10 cellular contexts compared by ENCODE assay signal in genomic region chr2:209473930-209474419, GRCh38. TPM values are rescaled to one million over a fixed set of nuclear protein-coding genes. Genes with fewer than 3 reads are reported as not detected.
A peak's percentile ranks its signal among the peaks of the same experiment; 100 is the strongest.
DNase-seq lines count a peak whose midpoint lies in the region; ATAC-seq and TF ChIP-seq lines count a peak whose summit lies in the region.
"Had no signal": no experiment of that assay in that cellular context is flagged by ENCODE, and none has a peak within 500 bp of the region (broad histone marks: within the 10 kb centered on the region; RNA-seq: fewer than 3 reads in every experiment).

No MANE protein-coding gene starts in this region.

- peak overlapping the region; percentile 54 for H3K4me2 ChIP-seq in HCT116 (ENCODE audit: low read length)

- TF ChIP-seq RAD21 in HCT116 (IDR thresholded peaks at IDR 0.05; ENCODE audit: low read depth) = no peak

- H3K4me1 ChIP-seq in A673 (ENCODE audit: insufficient read depth, low read length, poor library complexity, severe bottlenecking) (peaks cover 52% of the 10 kb centered on the region), HCT116 (ENCODE audit: control insufficient read depth in 1 of 2, insufficient read depth in 2 of 2, low read length in 2 of 2) (peaks cover 30 to 31% of the 10 kb centered on the region in 2 experiments), Panc1 (ENCODE audit: control insufficient read depth, insufficient read depth, low read length) (peaks cover 28% of the 10 kb centered on the region)
- H3K4me1 ChIP-seq: Caco-2 had no signal

- POLR2A ChIA-PET in A673 (lab: Charles Lee; ENCODE audit: low non-redundant PET) = no interaction called here
- POLR2A ChIA-PET in HCT116 (lab: Charles Lee) = no interaction called here
- POLR2A ChIA-PET in Panc1 (lab: Charles Lee) = interaction anchor here (0.7 kb wide), 1 partner anchor 89 kb away, joined by 3 read pairs; no protein-coding TSS in a partner anchor

- BruUV-seq in A673 (replicated peaks; lab: Mats Ljungman, UMichigan) (no TSS peak), HCT116 (replicated peaks; lab: Mats Ljungman, UMichigan) (no TSS peak), Panc1 (replicated peaks; lab: Mats Ljungman, UMichigan) (no TSS peak)

- H3K27me3 ChIP-seq in A673 (replicated peaks; ENCODE audit: insufficient read depth, low read depth, low read length, poor library complexity) (peaks cover 3% of the 10 kb centered on the region), HCT116 (ENCODE audit: insufficient read depth, low read length) (no peaks in the 10 kb centered on the region), Panc1 (ENCODE audit: control insufficient read depth, insufficient read depth, low read length) (no peaks in the 10 kb centered on the region)

- RAD21 ChIA-PET in HCT116 (lab: Charles Lee; ENCODE audit: low non-redundant PET in 1 of 2, low total read pairs in 2 of 2, uncharacterized antibody in 2 of 2, unreplicated experiment in 2 of 2) = no interaction called here

- DNase-seq in A673 (ENCODE audit: low spot score) = peak; percentile 71
- DNase-seq in HCT116 (ENCODE audit: low read depth, low spot score) = peak; percentile 68
- DNase-seq in Panc1 (ENCODE audit: low read depth, low spot score) = peak; percentile 57
- peak; percentile 88 for DNase-seq in fibroblast of villous mesenchyme (ENCODE audit: low read depth)
- DNase-seq in activated CD4-positive, CD25-positive, alpha-beta regulatory T cell (lab: John Stamatoyannopoulos, UW) = no peak
- DNase-seq in stimulated activated CD4-positive, alpha-beta T cell treated with anti-CD3 and anti-CD28 coated beads, Interleukin-15, amount 100 ng/mL, for 24 hours = no peak
- DNase-seq: activated CD4-positive, alpha-beta T cell treated with anti-CD3 and anti-CD28 coated beads, Interleukin-2, amount 50 U/mL, for 1 hour; Caco-2 had no signal

- in situ Hi-C loops in Panc1 (cut with HindIII; ENCODE audit: low pct_unique_long_range_greater_than_20kb, low sequenced_read_pairs) = no loop called here

- H4K20me1 ChIP-seq in HCT116 (ENCODE audit: insufficient read depth) = no peaks in the 10 kb centered on the region

- no peaks in the 10 kb centered on the region for H3K9me2 ChIP-seq in HCT116 (ENCODE audit: insufficient read depth)

- intact Hi-C loops in A673 (cut with micrococcal nuclease; ENCODE audit: unreplicated experiment) (no loop called here), HCT116 (cut with micrococcal nuclease) (no loop called here), Panc1 (cut with micrococcal nuclease; ENCODE audit: unreplicated experiment) (no loop called here)

- TF ChIP-seq POLR2A in HCT116 (IDR thresholded peaks at IDR 0.05; ENCODE audit: borderline replicate concordance, extremely low read depth, insufficient read depth, insufficient read length) = no peak

- H3K27ac ChIP-seq in A673 (ENCODE audit: low read depth, low read length, poor library complexity, severe bottlenecking) (no peak overlapping the region), HCT116 (ENCODE audit: low read depth, low read length) (no peak overlapping the region), Panc1 (ENCODE audit: low read length) (peak overlapping the region; percentile 25; the same call in 1 of the 2 replicates)

- H3K4me3 ChIP-seq in A673 (ENCODE audit: low read depth, low read length, poor library complexity, severe bottlenecking) (no peak overlapping the region), HCT116 (replicated peaks in 1 of 2; ENCODE audit: low read depth in 1 of 2, low read length in 2 of 2) (no peak overlapping the region; a peak in 1 of 4 replicates), Panc1 (ENCODE audit: low read depth in 2 of 2, low read length in 2 of 2) (no peak overlapping the region), fibroblast of villous mesenchyme (ENCODE audit: low read depth, low read length) (no peak overlapping the region)

- H3K79me2 ChIP-seq in HCT116 (ENCODE audit: insufficient read depth, low read length) = no peaks in the 10 kb centered on the region

- H2AFZ ChIP-seq in HCT116 (ENCODE audit: low read depth, low read length, poor library complexity, severe bottlenecking) = peak overlapping the region; percentile 62

- CTCF ChIA-PET in A673 (lab: Charles Lee) (no interaction called here), HCT116 (lab: Charles Lee) (interaction anchor here (0.5 to 2.0 kb wide), 2 partner anchors 50 to 99 kb away, joined by 4 read pairs; partner anchors contain the start of gene MAP2), Panc1 (lab: Charles Lee) (no interaction called here)

- no peak overlapping the region for H3K9ac ChIP-seq in HCT116 (ENCODE audit: low read length)

- TF ChIP-seq CTCF in A673 (conservative IDR thresholded peaks at IDR 0.05; ENCODE audit: low read depth, low read length) (no peak), HCT116 (IDR thresholded peaks at IDR 0.05 in 2 of 3, conservative IDR thresholded peaks at IDR 0.05 in 1 of 3; ENCODE audit: borderline replicate concordance in 1 of 3, insufficient read depth in 1 of 3, low read depth in 2 of 3, low read length in 2 of 3) (no peak), Panc1 (IDR thresholded peaks at IDR 0.05) (no peak), fibroblast of villous mesenchyme (IDR thresholded peaks at IDR 0.05; ENCODE audit: insufficient read depth, low read depth, low read length) (no peak)

- H3K36me3 ChIP-seq in A673 (ENCODE audit: insufficient read depth, low read length, poor library complexity, severe bottlenecking) = no peaks in the 10 kb centered on the region
- no peaks in the 10 kb centered on the region for H3K36me3 ChIP-seq in HCT116 (ENCODE audit: control insufficient read depth in 1 of 2, insufficient read depth in 2 of 2, low read length in 2 of 2)
- no peaks in the 10 kb centered on the region for H3K36me3 ChIP-seq in Panc1 (ENCODE audit: control insufficient read depth, insufficient read depth, low read length)

- ATAC-seq in HCT116 (peak; percentile 99), Panc1 (peak; percentile 91), HG03571 (IDR thresholded peaks at IDR 0.05; ENCODE audit: unreplicated experiment) (no peak), GM21723 (IDR thresholded peaks at IDR 0.05; ENCODE audit: unreplicated experiment) (no peak)

- H3K9me3 ChIP-seq in A673 (ENCODE audit: low read depth, low read length, poor library complexity, severe bottlenecking) = no peaks in the 10 kb centered on the region
- no peaks in the 10 kb centered on the region for H3K9me3 ChIP-seq in HCT116 (ENCODE audit: control insufficient read depth in 1 of 2, insufficient read depth in 1 of 2, low read depth in 1 of 2, low read length in 2 of 2)
- no peaks in the 10 kb centered on the region for H3K9me3 ChIP-seq in Panc1 (ENCODE audit: control insufficient read depth, insufficient read depth, low read depth, low read length)
- H3K9me3 ChIP-seq: Caco-2 had no signal

TF ChIP-seq in HCT116, 20 proteins besides CTCF, POLR2A, EP300 and RAD21 (continues in another document):
- TF ChIP-seq EGR1 (IDR thresholded peaks at IDR 0.05; ENCODE audit: low read depth) (no peak), ZBTB33 (IDR thresholded peaks at IDR 0.05; ENCODE audit: extremely low read depth, insufficient replicate concordance, low read length) (no peak), EZH2 (IDR thresholded peaks at IDR 0.05) (no peak), ATF3 (IDR thresholded peaks at IDR 0.05) (0 out of 2 replicates have a peak, but pooled peaks have one; percentile 21), EZH2phosphoT487 (IDR thresholded peaks at IDR 0.05; ENCODE audit: borderline replicate concordance) (no peak), ZNF274 (IDR thresholded peaks at IDR 0.05; ENCODE audit: low read depth, low read length) (no peak), YY1 (IDR thresholded peaks at IDR 0.05; ENCODE audit: extremely low read depth, insufficient replicate concordance, low read depth, low read length) (no peak), ZFX (IDR thresholded peaks at IDR 0.05) (no peak), SRF (IDR thresholded peaks at IDR 0.05; ENCODE audit: low read depth) (peak; percentile 32; the same call in 1 of the 2 replicates), FOSL1 (IDR thresholded peaks at IDR 0.05; ENCODE audit: low read depth) (peak; percentile 68), MAX (IDR thresholded peaks at IDR 0.05) (0 out of 2 replicates have a peak, but pooled peaks have one; percentile 23)

RNA-seq across cellular contexts. Expression of gene MAP2, which starts 50.1 kb away (rescaled TPM):
- total RNA-seq in A673 (2021) (1.7 and 2.0 TPM in 2 replicates), HCT116 (2021; ENCODE audit: unreplicated experiment) (7.4 TPM), Panc1 (2021; ENCODE audit: unreplicated experiment) (44.9 TPM), fibroblast of villous mesenchyme (2.3 and 37.1 TPM in 2 replicates)
- polyA plus RNA-seq in HCT116 (2012) = 3.8 and 4.0 TPM in 2 replicates
- polyA plus RNA-seq in Panc1 (2012; ENCODE audit: insufficient read length) = 26.6 TPM

Comparison
In these comparisons a context has a peak if more than half of its experiments do, and no peak if none do; other contexts are left out.
1. DNase-seq: peak in A673 (single experiment), HCT116 (single experiment), Panc1 (single experiment) and fibroblast of villous mesenchyme (single experiment); none in activated CD4-positive, CD25-positive, alpha-beta regulatory T cell (0 of 4) and stimulated activated CD4-positive, alpha-beta T cell treated with anti-CD3 and anti-CD28 coated beads, Interleukin-15, amount 100 ng/mL, for 24 hours (single experiment).
2. ATAC-seq: peak in HCT116 (single experiment) and Panc1 (single experiment); none in HG03571 (single experiment) and GM21723 (single experiment).